9 cellular contexts compared by ENCODE assay signal in the genomic region with DNA sequence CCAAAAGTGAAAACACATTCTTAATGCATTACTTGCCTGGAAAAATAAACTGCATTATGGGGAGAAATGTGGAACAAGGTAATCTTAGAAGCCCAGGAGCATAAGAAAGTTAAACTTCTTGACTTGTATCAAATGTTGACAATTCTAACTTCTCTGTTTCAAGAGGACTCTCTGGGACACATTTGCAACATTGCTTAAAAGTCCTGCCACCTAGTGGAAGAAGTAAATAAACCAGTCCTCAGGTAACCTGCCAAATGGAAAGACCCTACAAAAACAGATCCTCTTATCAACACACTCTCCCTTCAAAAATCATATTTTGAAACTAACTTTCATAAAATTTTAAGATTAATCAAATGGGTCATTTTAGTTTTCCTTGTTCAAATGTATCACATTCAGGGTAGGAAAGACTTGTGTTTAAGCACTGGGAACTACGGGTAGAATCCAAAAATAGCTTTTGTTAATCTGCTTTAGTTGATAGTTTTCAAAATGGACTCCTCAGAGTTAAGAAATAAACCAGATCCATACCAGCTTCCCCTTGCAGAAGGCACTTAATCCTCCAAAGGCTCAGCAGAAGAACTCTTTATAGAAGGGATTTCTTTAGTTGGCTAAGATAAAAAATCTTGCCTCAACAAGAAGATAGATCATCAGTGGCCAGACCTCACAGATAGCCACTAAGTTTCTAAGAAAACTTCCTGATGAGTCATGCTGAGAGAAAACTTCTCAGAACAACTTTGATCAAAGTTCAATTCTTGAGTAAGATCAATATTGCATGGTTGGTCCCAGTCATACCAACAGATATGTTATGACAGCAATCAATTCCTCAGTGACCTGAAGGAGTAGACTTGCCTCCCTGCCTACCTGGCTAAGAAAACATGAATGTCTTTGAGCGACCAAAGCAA.
DNase-seq lines count a peak whose midpoint lies in the region; ATAC-seq and TF ChIP-seq lines count a peak whose summit lies in the region.
"Had no signal": no experiment of that assay in that cellular context is flagged by ENCODE, and none has a peak within 500 bp of the region (broad histone marks: within the 10 kb centered on the region; RNA-seq: fewer than 3 reads in every experiment).

No MANE protein-coding gene starts in this region.

- H2AFZ ChIP-seq in GM23248, result no peak overlapping the region

- CTCF ChIA-PET in GM10248 (lab: Yijun Ruan, JAX), result interaction anchor here (0.9 to 1.3 kb wide), 2 partner anchors 78 to 353 kb away, joined by 3 read pairs; no protein-coding TSS in a partner anchor

- H3K79me2 ChIP-seq in GM23248 (ENCODE audit: insufficient read depth), result no peaks in the 10 kb centered on the region

- H3K4me3 ChIP-seq in GM23248 (no peak overlapping the region), colonic mucosa (no peak overlapping the region)

- in situ Hi-C loops in GM23248 (cut with MboI), result loop anchor here (25.0 kb wide), 1 partner anchor 600 kb away; no protein-coding TSS in a partner anchor

- TF ChIP-seq CTCF in GM10248 (IDR thresholded peaks at IDR 0.05; ENCODE audit: control extremely low read depth, extremely low read depth, low read depth, missing control alignments) (peak; percentile 54), colonic mucosa (IDR thresholded peaks at IDR 0.05) (peak; percentile 36), nephron (IDR thresholded peaks at IDR 0.05; ENCODE audit: unreplicated experiment in 3 of 3) (peak; percentile 55 to 73 (median 65))

- no peak for ATAC-seq in effector memory CD8-positive, alpha-beta T cell (replicated peaks)
- no peak for ATAC-seq in GM18873 (IDR thresholded peaks at IDR 0.05; ENCODE audit: low FRiP score, unreplicated experiment)

- no peaks in the 10 kb centered on the region for H3K36me3 ChIP-seq in GM23248 (ENCODE audit: low read depth)
- H3K36me3 ChIP-seq in colonic mucosa, result no peaks in the 10 kb centered on the region

- peaks cover 7% of the 10 kb centered on the region; the same call in 1 of the 2 replicates for H3K4me1 ChIP-seq in GM23248 (ENCODE audit: insufficient read depth)
- no peaks in the 10 kb centered on the region for H3K4me1 ChIP-seq in colonic mucosa

- no peaks in the 10 kb centered on the region for H3K36me3 Mint-ChIP-seq in nephron (ENCODE audit: low read depth)
- H3K36me3 Mint-ChIP-seq in effector memory CD8-positive, alpha-beta T cell (ENCODE audit: insufficient read depth), result no peaks in the 10 kb centered on the region

- WGBS in GM23248 (ENCODE audit: low coverage in 1 of 2, low lambda C conversion rate in 2 of 2, missing lambda C conversion rate in 2 of 2), 2 experiments, result 15 to 27% methylated on average over 2 of the region's 2 CpGs

- H3K9me3 Mint-ChIP-seq in nephron, result peaks cover 4% of the 10 kb centered on the region
- peaks cover 0 to 2% of the 10 kb centered on the region in 2 donors for H3K9me3 Mint-ChIP-seq in effector memory CD8-positive, alpha-beta T cell
- H3K9me3 Mint-ChIP-seq: activated B cell treated with CpG ODN at 0.5 μM for 24 hours had no signal

- no peak overlapping the region for H3K4me3 Mint-ChIP-seq in nephron
- H3K4me3 Mint-ChIP-seq in effector memory CD8-positive, alpha-beta T cell, result no peak overlapping the region
- H3K4me3 Mint-ChIP-seq: activated B cell treated with CpG ODN at 0.5 μM for 24 hours had no signal

- H3K9me2 ChIP-seq in GM23248 (ENCODE audit: insufficient read depth), result no peaks in the 10 kb centered on the region

- H3K27me3 Mint-ChIP-seq in nephron (ENCODE audit: low read depth), result no peaks in the 10 kb centered on the region
- H3K27me3 Mint-ChIP-seq in effector memory CD8-positive, alpha-beta T cell, result no peaks in the 10 kb centered on the region
- H3K27me3 Mint-ChIP-seq: activated B cell treated with CpG ODN at 0.5 μM for 24 hours had no signal

- H4K20me1 ChIP-seq in GM23248 (ENCODE audit: insufficient read depth), result no peaks in the 10 kb centered on the region

- intact Hi-C loops in colonic mucosa (cut with DNase I), result loop anchor here (5.0 kb wide), 1 partner anchor 610 kb away; no protein-coding TSS in a partner anchor

- H3K27me3 ChIP-seq in GM23248 (replicated peaks; ENCODE audit: insufficient read depth) (peaks cover 33% of the 10 kb centered on the region), colonic mucosa (no peaks in the 10 kb centered on the region)

- POLR2A ChIA-PET in GM10248 (lab: Yijun Ruan, JAX), result no interaction called here

- H3K4me1 Mint-ChIP-seq in nephron, result no peaks in the 10 kb centered on the region
- H3K4me1 Mint-ChIP-seq in effector memory CD8-positive, alpha-beta T cell (ENCODE audit: low read depth in 2 of 2), result no peaks in the 10 kb centered on the region
- H3K4me1 Mint-ChIP-seq: activated B cell treated with CpG ODN at 0.5 μM for 24 hours had no signal

- H3K9me3 ChIP-seq in GM23248 (ENCODE audit: low read depth) (no peaks in the 10 kb centered on the region), colonic mucosa (no peaks in the 10 kb centered on the region)

- H3K27ac Mint-ChIP-seq in nephron, result no peak overlapping the region
- H3K27ac Mint-ChIP-seq in effector memory CD8-positive, alpha-beta T cell, result no peak overlapping the region
- H3K27ac Mint-ChIP-seq: activated B cell treated with CpG ODN at 0.5 μM for 24 hours had no signal

- no peak overlapping the region for H3K4me2 ChIP-seq in GM23248 (ENCODE audit: unreplicated experiment)

- DNase-seq in GM10248 (ENCODE audit: extremely low spot score), result peak; percentile 26
- DNase-seq in GM23248, result peak; percentile 51
- DNase-seq in NCI-H1417 treated with DMSO at 0.1 percent for 48 hours (lab: John Stamatoyannopoulos, UW), result peak; percentile 0
- DNase-seq in colonic mucosa, result no peak
- DNase-seq in effector memory CD8-positive, alpha-beta T cell, result no peak
- no peak for DNase-seq in activated CD4-positive, CD25-positive, alpha-beta regulatory T cell treated with anti-CD3 and anti-CD28 coated beads, Interleukin-2, amount 50 U/mL, for 72 hours
- DNase-seq: activated B cell treated with CpG ODN at 0.5 μM for 24 hours had no signal

- H3K9ac ChIP-seq in GM23248 (no peak overlapping the region), colonic mucosa (ENCODE audit: low read depth in 2 of 2, low read length in 2 of 2) (no peak overlapping the region)

- no peaks in the 10 kb centered on the region for H3F3A ChIP-seq in GM23248 (ENCODE audit: insufficient read depth)

- H3K27ac ChIP-seq in GM23248 (no peak overlapping the region), colonic mucosa (no peak overlapping the region)

Comparison
In these comparisons a context has a peak if more than half of its experiments do, and no peak if none do; other contexts are left out.
1. DNase-seq: peak in GM10248 (single experiment), GM23248 (single experiment) and NCI-H1417 treated with DMSO at 0.1 percent for 48 hours (single experiment); none in colonic mucosa (single experiment), effector memory CD8-positive, alpha-beta T cell (0 of 3) and activated CD4-positive, CD25-positive, alpha-beta regulatory T cell treated with anti-CD3 and anti-CD28 coated beads, Interleukin-2, amount 50 U/mL, for 72 hours (single experiment).
2. Peak in every context shown above with its lines, with median percentiles within 50 percentile points of each other: CTCF ChIP-seq.